23 cellular contexts compared by ENCODE assay signal in the genomic region with DNA sequence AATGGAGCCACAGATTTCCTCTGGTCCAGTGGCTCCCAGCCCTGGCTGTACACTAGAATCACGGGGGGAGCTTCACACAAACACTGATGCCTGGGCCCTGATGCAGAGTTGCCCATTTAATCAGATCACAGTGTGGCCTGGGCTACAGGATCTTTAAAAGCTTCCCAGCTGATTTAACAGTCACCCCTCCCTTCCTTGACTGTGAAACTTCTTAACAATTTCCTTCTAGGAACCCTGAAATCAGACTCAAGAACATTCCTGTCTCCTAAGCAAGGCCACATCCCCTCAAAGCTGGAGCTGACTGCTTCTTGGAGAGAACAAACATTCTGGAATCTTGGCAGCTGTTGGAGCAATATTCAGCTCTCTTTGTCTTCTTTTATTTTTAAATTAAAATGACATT.
DNase-seq lines count a peak whose midpoint lies in the region; ATAC-seq and TF ChIP-seq lines count a peak whose summit lies in the region.
"Had no signal": no experiment of that assay in that cellular context is flagged by ENCODE, and none has a peak within 500 bp of the region (broad histone marks: within the 10 kb centered on the region; RNA-seq: fewer than 3 reads in every experiment).

No MANE protein-coding gene starts in this region.

- H3K79me1 ChIP-seq in mesenchymal stem cell (replicated peaks; ENCODE audit: low read length, poor library complexity, severe bottlenecking), result no peaks in the 10 kb centered on the region

- no peak for TF ChIP-seq POLR2A in tibial nerve (IDR thresholded peaks at IDR 0.05)

- ATAC-seq in left lung, result peak; percentile 78
- ATAC-seq: effector memory CD8-positive, alpha-beta T cell; GM23338; stimulated activated effector memory CD8-positive, alpha-beta T cell treated with anti-CD3 and anti-CD28 coated beads, Interleukin-12 subunit alpha, Interleukin-12 subunit beta, amount 100 ng/mL, for 72 hours had no signal

- no peak overlapping the region for H3K23ac ChIP-seq in mesenchymal stem cell (ENCODE audit: low read length in 2 of 2)

- no peaks in the 10 kb centered on the region for H3K27me3 ChIP-seq in right atrium auricular region
- no peaks in the 10 kb centered on the region for H3K27me3 ChIP-seq in left lung
- H3K27me3 ChIP-seq in tibial nerve, result no peaks in the 10 kb centered on the region
- peaks cover 0 to 10% of the 10 kb centered on the region in 2 experiments for H3K27me3 ChIP-seq in mesenchymal stem cell (ENCODE audit: control insufficient read depth in 1 of 2, insufficient read depth in 1 of 2, low read length in 2 of 2)
- H3K27me3 ChIP-seq: neutrophil, transverse colon had no signal

- POLR2A ChIA-PET in GM10248 (lab: Yijun Ruan, JAX), result no interaction called here

- in situ Hi-C loops in astrocyte of the spinal cord (cut with HindIII; ENCODE audit: low sequenced_read_pairs), result no loop called here

- H4K8ac ChIP-seq in mesenchymal stem cell (ENCODE audit: low read length), result no peak overlapping the region

- H3K9ac ChIP-seq in mesenchymal stem cell (ENCODE audit: low read length), result no peak overlapping the region

- TF ChIP-seq CTCF in right atrium auricular region (IDR thresholded peaks at IDR 0.05), result no peak
- TF ChIP-seq CTCF in astrocyte of the spinal cord (IDR thresholded peaks at IDR 0.05; ENCODE audit: low read depth, low read length), result no peak
- TF ChIP-seq CTCF in left lung (IDR thresholded peaks at IDR 0.05), result no peak
- TF ChIP-seq CTCF in GM10248 (IDR thresholded peaks at IDR 0.05; ENCODE audit: control extremely low read depth, extremely low read depth, low read depth, missing control alignments), result no peak
- no peak for TF ChIP-seq CTCF in tibial nerve (IDR thresholded peaks at IDR 0.05)

- no peak overlapping the region for H2BK12ac ChIP-seq in mesenchymal stem cell (ENCODE audit: low read length in 2 of 2)

- DNase-seq in cardiac septum (ENCODE audit: low spot score) (peak; percentile 26), right atrium auricular region (ENCODE audit: low spot score) (no peak), astrocyte of the spinal cord (ENCODE audit: low read depth, low spot score) (peak; percentile 1), left lung (no peak), ureter (ENCODE audit: low spot score) (peak; percentile 26), GM10248 (ENCODE audit: extremely low spot score) (no peak), tibial nerve (ENCODE audit: low spot score in 2 of 2) (no peak), mesenchymal stem cell (no peak)
- DNase-seq: 8988T; activated CD4-positive, alpha-beta T cell treated with anti-CD3 and anti-CD28 coated beads for 4 hours; amniotic stem cell; effector memory CD8-positive, alpha-beta T cell; erythroblast; foreskin melanocyte; HFFc6; kidney glomerular epithelial cell; NCI-H446; NCI-H748 treated with DMSO at 0.1 percent for 48 hours; SHP77; transverse colon had no signal

- no peak overlapping the region for H3K14ac ChIP-seq in mesenchymal stem cell (ENCODE audit: low read length in 2 of 2)

- CTCF ChIA-PET in GM10248 (lab: Yijun Ruan, JAX), result interaction anchor here (1.1 kb wide), 1 partner anchor 62 kb away, joined by 4 read pairs; no protein-coding TSS in a partner anchor

- H3K4ac ChIP-seq in mesenchymal stem cell (ENCODE audit: low read depth in 1 of 2, low read length in 2 of 2), result no peak overlapping the region

- H3K9me3 ChIP-seq in right atrium auricular region (no peaks in the 10 kb centered on the region), left lung (no peaks in the 10 kb centered on the region), tibial nerve (no peaks in the 10 kb centered on the region), mesenchymal stem cell (ENCODE audit: control insufficient read depth, low read length) (no peaks in the 10 kb centered on the region)
- H3K9me3 ChIP-seq: neutrophil, transverse colon had no signal

- H2BK120ac ChIP-seq in mesenchymal stem cell (ENCODE audit: low read depth, low read length), result no peak overlapping the region

- WGBS in tibial nerve, 2 donors, result 44 to 86% methylated on average over 1 of the region's 1 CpG
- WGBS in mesenchymal stem cell, result 68% methylated on average over 1 of the region's 1 CpG

- H2BK15ac ChIP-seq in mesenchymal stem cell (ENCODE audit: low read depth, poor library complexity, severe bottlenecking), result no peak overlapping the region

- no peak overlapping the region for H3K4me3 ChIP-seq in right atrium auricular region
- H3K4me3 ChIP-seq in astrocyte of the spinal cord (ENCODE audit: low read depth, low read length), result no peak overlapping the region
- H3K4me3 ChIP-seq in left lung, result no peak overlapping the region
- no peak overlapping the region for H3K4me3 ChIP-seq in tibial nerve
- no peak overlapping the region for H3K4me3 ChIP-seq in mesenchymal stem cell (ENCODE audit: insufficient read depth in 1 of 2, low read depth in 1 of 2, low read length in 2 of 2)
- H3K4me3 ChIP-seq: GM23338, transverse colon had no signal

- H3K4me1 ChIP-seq in right atrium auricular region (no peaks in the 10 kb centered on the region), left lung (no peaks in the 10 kb centered on the region), tibial nerve (no peaks in the 10 kb centered on the region), mesenchymal stem cell (ENCODE audit: control insufficient read depth, insufficient read depth, low read depth, low read length) (no peaks in the 10 kb centered on the region)
- H3K4me1 ChIP-seq: transverse colon had no signal

- no peak overlapping the region for H2AK5ac ChIP-seq in mesenchymal stem cell (ENCODE audit: low read length, severe bottlenecking)

- H3K4me2 ChIP-seq in mesenchymal stem cell (ENCODE audit: low read length, poor library complexity, severe bottlenecking), result no peak overlapping the region
- H3K4me2 ChIP-seq: GM23338 had no signal

- peak overlapping the region in 1 of 2 donors; percentile 29 for H3K27ac ChIP-seq in right atrium auricular region
- no peak overlapping the region for H3K27ac ChIP-seq in left lung
- no peak overlapping the region for H3K27ac ChIP-seq in tibial nerve
- H3K27ac ChIP-seq in mesenchymal stem cell (ENCODE audit: low read length, poor library complexity, severe bottlenecking), result no peak overlapping the region
- H3K27ac ChIP-seq: neutrophil, transverse colon had no signal

- H2AFZ ChIP-seq in mesenchymal stem cell (ENCODE audit: low read depth, low read length), result no peak overlapping the region
- H2AFZ ChIP-seq: GM23338 had no signal

- H4K91ac ChIP-seq in mesenchymal stem cell (ENCODE audit: low read length), result no peak overlapping the region

- no peak overlapping the region for H2BK5ac ChIP-seq in mesenchymal stem cell (ENCODE audit: low read depth, low read length, poor library complexity, severe bottlenecking)

- no peak overlapping the region for H3K18ac ChIP-seq in mesenchymal stem cell (ENCODE audit: low read depth in 1 of 2, low read length in 2 of 2)

- no peak for TF ChIP-seq EP300 in tibial nerve (IDR thresholded peaks at IDR 0.05)

- H3K36me3 ChIP-seq in right atrium auricular region, result no peaks in the 10 kb centered on the region
- no peaks in the 10 kb centered on the region for H3K36me3 ChIP-seq in left lung
- no peaks in the 10 kb centered on the region for H3K36me3 ChIP-seq in tibial nerve
- H3K36me3 ChIP-seq in mesenchymal stem cell (ENCODE audit: control insufficient read depth in 1 of 2, insufficient read depth in 2 of 2, low read depth in 1 of 2, low read length in 2 of 2), result no peaks in the 10 kb centered on the region
- H3K36me3 ChIP-seq: neutrophil, transverse colon had no signal

- intact Hi-C loops in cardiac septum (cut with DNase I) (no loop called here), left lung (cut with DNase I) (no loop called here)

Comparison
In these comparisons a context has a peak if more than half of its experiments do, and no peak if none do; other contexts are left out.
1. DNase-seq: peak in cardiac septum (single experiment), astrocyte of the spinal cord (single experiment) and ureter (single experiment); none in right atrium auricular region (single experiment), left lung (0 of 2), GM10248 (single experiment), tibial nerve (0 of 2) and mesenchymal stem cell (single experiment).